Comparison of ENCODE assay signal across 26 cellular contexts in the genomic region with DNA sequence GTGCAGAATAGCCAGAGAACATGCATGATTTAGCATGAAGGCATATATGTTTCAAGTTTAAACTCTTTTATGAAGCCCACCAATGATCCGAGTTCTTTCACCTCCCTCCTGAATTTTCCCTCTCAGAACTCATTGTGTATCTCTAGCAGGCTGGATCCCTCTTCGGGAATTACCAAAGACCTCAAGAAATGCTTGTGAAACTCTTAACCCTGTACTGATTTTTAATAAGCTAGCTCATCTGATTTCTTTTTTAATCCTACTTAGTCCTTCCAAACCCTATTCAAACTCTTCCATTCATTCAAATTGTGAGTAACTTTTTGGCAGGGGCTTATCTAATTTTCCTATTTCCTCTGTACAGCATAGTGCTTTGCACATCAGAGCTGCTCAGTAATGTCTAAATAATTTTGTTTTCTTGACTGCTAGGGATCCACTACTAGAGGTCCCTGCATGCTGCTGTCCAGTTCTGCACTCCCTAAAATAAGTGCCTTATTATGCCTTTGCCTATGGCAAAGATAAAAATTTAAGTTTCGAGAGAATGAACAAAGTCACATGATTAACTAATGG.
A peak's percentile ranks its signal among the peaks of the same experiment; 100 is the strongest.
DNase-seq lines count a peak whose midpoint lies in the region; ATAC-seq and TF ChIP-seq lines count a peak whose summit lies in the region.
"Had no signal": no experiment of that assay in that cellular context is flagged by ENCODE, and none has a peak within 500 bp of the region (broad histone marks: within the 10 kb centered on the region; RNA-seq: fewer than 3 reads in every experiment).

No MANE protein-coding gene starts in this region.

- in situ Hi-C loops in brain microvascular endothelial cell (cut with HindIII; ENCODE audit: low pct_ligation_motif_present, low sequenced_read_pairs): no loop called here

- H3K27ac ChIP-seq in brain microvascular endothelial cell: peak overlapping the region; percentile 21
- H3K27ac ChIP-seq in aorta (ENCODE audit: low read depth in 1 of 2, low read length in 2 of 2): no peak overlapping the region
- H3K27ac ChIP-seq: dorsolateral prefrontal cortex, gastrocnemius medialis, tibial nerve had no signal

- H3K4me3 ChIP-seq in brain microvascular endothelial cell (ENCODE audit: low read depth, low read length): no peak overlapping the region
- no peak overlapping the region for H3K4me3 ChIP-seq in aorta (ENCODE audit: low read length in 2 of 2)
- no peak overlapping the region for H3K4me3 ChIP-seq in H7 (ENCODE audit: insufficient read depth, low read depth, low read length)
- H3K4me3 ChIP-seq: dorsolateral prefrontal cortex, gastrocnemius medialis, tibial nerve had no signal

- H3K36me3 ChIP-seq in brain microvascular endothelial cell (replicated peaks) (no peaks in the 10 kb centered on the region), aorta (ENCODE audit: control insufficient read depth in 1 of 2, insufficient read depth in 2 of 2, low read length in 1 of 2) (no peaks in the 10 kb centered on the region), H7 (replicated peaks; ENCODE audit: control insufficient read depth, insufficient read depth, low read length) (no peaks in the 10 kb centered on the region)
- H3K36me3 ChIP-seq: BE2C, gastrocnemius medialis, tibial nerve had no signal

- TF ChIP-seq CTCF in brain microvascular endothelial cell (IDR thresholded peaks at IDR 0.05; ENCODE audit: low read depth, low read length, missing control alignments): no peak

- no peaks in the 10 kb centered on the region for H3K9me3 ChIP-seq in aorta (ENCODE audit: control insufficient read depth, low read length)
- H3K9me3 ChIP-seq: BE2C, gastrocnemius medialis, tibial nerve had no signal

- intact Hi-C loops in left ventricle myocardium superior (cut with micrococcal nuclease) (no loop called here), aorta (cut with DNase I) (no loop called here)

- ATAC-seq in left ventricle myocardium superior (peak; percentile 88), aorta (ENCODE audit: low FRiP score) (peak; percentile 57)
- ATAC-seq: activated CD8-positive, alpha-beta T cell treated with anti-CD3 and anti-CD28 coated beads, Interleukin-2, amount 10 ng/mL, durations not matched to agents 7 days and 5 days; activated T-cell treated with anti-CD3 and anti-CD28 coated beads, Interleukin-2, amount 50 U/mL, for 4 hours; gastrocnemius medialis; natural killer cell had no signal

- peak; percentile 84 for DNase-seq in NCI-H226
- peak; percentile 45 for DNase-seq in brain microvascular endothelial cell
- no peak for DNase-seq in left ventricle myocardium superior
- DNase-seq in aorta: no peak
- no peak for DNase-seq in NCI-H748 treated with DMSO at 0.1 percent for 48 hours (lab: John Stamatoyannopoulos, UW)
- DNase-seq in activated naive CD4-positive, alpha-beta T cell treated with anti-CD3 and anti-CD28 coated beads, Interleukin-2, amount 50 U/mL, for 16 hours: no peak
- DNase-seq in H7: no peak
- DNase-seq: activated B cell treated with CpG ODN at 0.5 μM for 24 hours; activated CD8-positive, alpha-beta T cell treated with anti-CD3 and anti-CD28 coated beads, Interleukin-2, amount 10 ng/mL, durations not matched to agents 7 days and 5 days; activated naive CD4-positive, alpha-beta T cell treated with anti-CD3 and anti-CD28 coated beads for 36 hours; activated T-cell treated with anti-CD3 and anti-CD28 coated beads, Interleukin-2, amount 50 U/mL, for 4 hours; BE2C; DMS79 treated with DMSO at 0.1 percent for 48 hours; dorsolateral prefrontal cortex; gastrocnemius medialis; GOT3; KBM-7; kidney glomerular epithelial cell; natural killer cell; NCI-H2029; NCI-H446; NK-92 treated with Interleukin-12 subunit alpha and Interleukin-12 subunit beta, amount 100 ng/mL, for 24 hours; stimulated activated CD4-positive, alpha-beta T cell treated with anti-CD3 and anti-CD28 coated beads, Interleukin-2, amount 100 ng/mL, for 24 hours; stimulated activated naive CD4-positive, alpha-beta T cell treated with Interleukin-2 at 50 U/mL for 16 hours; T-helper 9 cell had no signal

- H3K27me3 ChIP-seq in brain microvascular endothelial cell (replicated peaks): no peaks in the 10 kb centered on the region
- no peaks in the 10 kb centered on the region for H3K27me3 ChIP-seq in aorta (ENCODE audit: control insufficient read depth in 1 of 2, insufficient read depth in 2 of 2, low read length in 1 of 2)
- H3K27me3 ChIP-seq in H7 (ENCODE audit: control insufficient read depth, insufficient read depth, low read length): no peaks in the 10 kb centered on the region
- H3K27me3 ChIP-seq: BE2C, dorsolateral prefrontal cortex, gastrocnemius medialis, tibial nerve had no signal

- H3K4me1 ChIP-seq in aorta (ENCODE audit: control insufficient read depth in 1 of 2, insufficient read depth in 2 of 2, low read length in 2 of 2): no peaks in the 10 kb centered on the region
- H3K4me1 ChIP-seq: BE2C, gastrocnemius medialis had no signal

- WGBS in aorta, 2 donors: 45 to 55% methylated on average over 3 of the region's 3 CpGs

Comparison
In these comparisons a context has a peak if more than half of its experiments do, and no peak if none do; other contexts are left out.
1. DNase-seq: peak in NCI-H226 (single experiment) and brain microvascular endothelial cell (single experiment); none in left ventricle myocardium superior (single experiment), aorta (0 of 2), NCI-H748 treated with DMSO at 0.1 percent for 48 hours (single experiment), activated naive CD4-positive, alpha-beta T cell treated with anti-CD3 and anti-CD28 coated beads, Interleukin-2, amount 50 U/mL, for 16 hours (single experiment) and H7 (single experiment).